22 cellular contexts compared by ENCODE assay signal in genomic region chrX:108353452-108353851, GRCh38.
DNase-seq lines count a peak whose midpoint lies in the region; ATAC-seq, FAIRE-seq and TF ChIP-seq lines count a peak whose summit lies in the region.
"Had no signal": no experiment of that assay in that cellular context is flagged by ENCODE, and none has a peak within 500 bp of the region (broad histone marks: within the 10 kb centered on the region; RNA-seq: fewer than 3 reads in every experiment).

No MANE protein-coding gene starts in this region.

- H3K4me1 Mint-ChIP-seq in WTC11: peaks cover 64% of the 10 kb centered on the region
- H3K4me1 Mint-ChIP-seq in nephron progenitor cell: peaks cover 47% of the 10 kb centered on the region

- H3K9me3 ChIP-seq in endothelial cell of umbilical vein (replicated peaks; ENCODE audit: control insufficient read depth, insufficient read depth, low read length) (no peaks in the 10 kb centered on the region), vagina (no peaks in the 10 kb centered on the region), uterus (no peaks in the 10 kb centered on the region)
- H3K9me3 ChIP-seq: HAP-1, SJSA1 had no signal

- H3K27me3 Mint-ChIP-seq in WTC11 (ENCODE audit: low read depth) (no peaks in the 10 kb centered on the region), nephron progenitor cell (ENCODE audit: low read depth, poor library complexity) (peaks cover 2% of the 10 kb centered on the region)

- no peak overlapping the region for H3K27ac ChIP-seq in endothelial cell of umbilical vein (ENCODE audit: insufficient read depth, low read depth, low read length)
- no peak overlapping the region for H3K27ac ChIP-seq in vagina
- H3K27ac ChIP-seq in uterus: no peak overlapping the region
- H3K27ac ChIP-seq: PC-9, SJSA1 had no signal

- H3K9me3 Mint-ChIP-seq in WTC11 (no peaks in the 10 kb centered on the region), nephron progenitor cell (no peaks in the 10 kb centered on the region)
- H3K9me3 Mint-ChIP-seq: HFFc6 had no signal

- POLR2A ChIA-PET in WTC11 (lab: Charles Lee) (interaction anchor here (0.8 kb wide), 1 partner anchor 347 kb away, joined by 3 read pairs; no protein-coding TSS in a partner anchor), endothelial cell of umbilical vein (lab: Charles Lee) (no interaction called here)

- H3K27ac Mint-ChIP-seq in WTC11 (peak overlapping the region; percentile 92), nephron progenitor cell (peak overlapping the region; percentile 7)
- H3K27ac Mint-ChIP-seq: HFFc6 had no signal

- TF ChIP-seq CTCF in WTC11 (IDR thresholded peaks at IDR 0.05) (no peak), endothelial cell of umbilical vein (IDR thresholded peaks at IDR 0.05; ENCODE audit: extremely low read depth in 1 of 2, insufficient read depth in 1 of 2, low read depth in 1 of 2, low read length in 2 of 2) (no peak), nephron progenitor cell (IDR thresholded peaks at IDR 0.05) (no peak), vagina (IDR thresholded peaks at IDR 0.05) (no peak), uterus (IDR thresholded peaks at IDR 0.05) (no peak)

- peak; percentile 66 for ATAC-seq in WTC11

- no peak overlapping the region for H3K4me3 Mint-ChIP-seq in WTC11
- H3K4me3 Mint-ChIP-seq in nephron progenitor cell: no peak overlapping the region
- H3K4me3 Mint-ChIP-seq: HFFc6 had no signal

- H3K9me1 ChIP-seq in endothelial cell of umbilical vein (replicated peaks; ENCODE audit: control insufficient read depth, extremely low read depth, insufficient read depth, low read length): no peaks in the 10 kb centered on the region

- H3K36me3 ChIP-seq in endothelial cell of umbilical vein (ENCODE audit: control insufficient read depth in 2 of 2, extremely low read depth in 1 of 2, insufficient read depth in 2 of 2, low read length in 2 of 2) (no peaks in the 10 kb centered on the region), vagina (no peaks in the 10 kb centered on the region), uterus (no peaks in the 10 kb centered on the region)
- H3K36me3 ChIP-seq: HAP-1, SJSA1 had no signal

- CTCF ChIA-PET in WTC11 (lab: Charles Lee): no interaction called here
- CTCF ChIA-PET in endothelial cell of umbilical vein (lab: Charles Lee): no interaction called here

- DNase-seq in HT1080 (ENCODE audit: low read depth) (peak; percentile 3), WTC11 (ENCODE audit: low spot score) (no peak), endothelial cell of umbilical vein (ENCODE audit: low read depth, low spot score) (peak; percentile 2), nephron progenitor cell (no peak), vagina (ENCODE audit: extremely low spot score in 2 of 2) (no peak), NCI-H2107 (lab: John Stamatoyannopoulos, UW) (no peak), NCI-H524 treated with DMSO at 0.1 percent for 48 hours (lab: John Stamatoyannopoulos, UW) (no peak), uterus (no peak)
- DNase-seq: DMS53, HFFc6, NCI-H1092, NCI-H1417 treated with DMSO at 0.1 percent for 48 hours, NCI-H1694 treated with DMSO at 0.1 percent for 48 hours, NCI-H2081, NCI-H2171 treated with DMSO at 0.1 percent for 48 hours, NCI-H524, NCI-H774, PC-9, Right ventricle myocardium superior had no signal

- no peaks in the 10 kb centered on the region for H3K79me2 ChIP-seq in endothelial cell of umbilical vein (ENCODE audit: control insufficient read depth, insufficient read depth, low read length)

- no peak overlapping the region for H2AFZ ChIP-seq in endothelial cell of umbilical vein (ENCODE audit: low read depth, low read length)
- H2AFZ ChIP-seq: PC-9 had no signal

- H3K4me3 ChIP-seq in endothelial cell of umbilical vein (replicated peaks in 1 of 3; ENCODE audit: insufficient read depth in 1 of 3, low read depth in 1 of 3, low read length in 3 of 3) (no peak overlapping the region), vagina (no peak overlapping the region), uterus (no peak overlapping the region)
- H3K4me3 ChIP-seq: HAP-1, PC-9, SJSA1 had no signal

- intact Hi-C loops in endothelial cell of umbilical vein (cut with micrococcal nuclease): no loop called here
- intact Hi-C loops in vagina (cut with DNase I): no loop called here
- intact Hi-C loops in uterus (cut with DNase I; ENCODE audit: low total_unique reads): no loop called here

- dilution Hi-C loops in endothelial cell of umbilical vein (cut with MboI; ENCODE audit: extremely low pct_ligation_motif_present, low sequenced_read_pairs): no loop called here

- TF ChIP-seq POLR2A in endothelial cell of umbilical vein (IDR thresholded peaks at IDR 0.05; ENCODE audit: low read depth, low read length) (no peak), vagina (IDR thresholded peaks at IDR 0.05) (no peak), uterus (IDR thresholded peaks at IDR 0.05) (no peak)

- H3K4me1 ChIP-seq in endothelial cell of umbilical vein (ENCODE audit: control insufficient read depth, extremely low read depth, insufficient read depth, low read length) (no peaks in the 10 kb centered on the region), vagina (peaks cover 5% of the 10 kb centered on the region), uterus (no peaks in the 10 kb centered on the region)
- H3K4me1 ChIP-seq: SJSA1 had no signal

- no TSS peak for BruUV-seq in endothelial cell of umbilical vein (replicated peaks; lab: Mats Ljungman, UMichigan)

- no peaks in the 10 kb centered on the region for H4K20me1 ChIP-seq in endothelial cell of umbilical vein (replicated peaks; ENCODE audit: control insufficient read depth, extremely low read depth, insufficient read depth, low read length)

- H3K27me3 ChIP-seq in endothelial cell of umbilical vein (ENCODE audit: control insufficient read depth in 2 of 2, insufficient read depth in 2 of 2, low read length in 2 of 2) (no peaks in the 10 kb centered on the region), vagina (no peaks in the 10 kb centered on the region), uterus (no peaks in the 10 kb centered on the region)
- H3K27me3 ChIP-seq: SJSA1 had no signal

- no peak overlapping the region for H3K4me2 ChIP-seq in endothelial cell of umbilical vein (ENCODE audit: insufficient read depth, low read length)
- H3K4me2 ChIP-seq: PC-9 had no signal

- no peak for FAIRE-seq in endothelial cell of umbilical vein (lab: Jason Lieb, UNC)
- FAIRE-seq: GM18507 had no signal

- no peak overlapping the region for H3K9ac ChIP-seq in endothelial cell of umbilical vein (replicated peaks; ENCODE audit: extremely low read depth, insufficient read depth, low read length)

- H3K36me3 Mint-ChIP-seq in WTC11 (no peaks in the 10 kb centered on the region), nephron progenitor cell (ENCODE audit: low read depth) (no peaks in the 10 kb centered on the region)

TF ChIP-seq in WTC11, 78 proteins besides CTCF, POLR2A, EP300 and RAD21:
- TF ChIP-seq ETV6 (CRISPR knock-in tag; IDR thresholded peaks at IDR 0.05) (no peak), JAZF1 (CRISPR knock-in tag; IDR thresholded peaks at IDR 0.05) (0 out of 2 replicates have a peak, but pooled peaks have one; percentile 42), ZNF232 (CRISPR knock-in tag; IDR thresholded peaks at IDR 0.05) (no peak), NFYB (CRISPR knock-in tag; conservative IDR thresholded peaks at IDR 0.05; ENCODE audit: low read depth) (no peak)
TF ChIP-seq in WTC11: peak in this region for 1.

TF ChIP-seq in endothelial cell of umbilical vein, 7 proteins besides CTCF, POLR2A, EP300 and RAD21:
- TF ChIP-seq GATA2 (IDR thresholded peaks at IDR 0.05; ENCODE audit: insufficient read depth, insufficient read length, low read depth, low read length): no peak
- no peak for TF ChIP-seq POLR2AphosphoS5 (IDR thresholded peaks at IDR 0.05; ENCODE audit: insufficient read depth, low read depth, low read length)
- no peak for TF ChIP-seq MYC (IDR thresholded peaks at IDR 0.05; ENCODE audit: low read depth, low read length)
- no peak for TF ChIP-seq FOS (IDR thresholded peaks at IDR 0.05; ENCODE audit: borderline replicate concordance, insufficient read depth, low read length)
- no peak for TF ChIP-seq JUN (IDR thresholded peaks at IDR 0.05; ENCODE audit: borderline replicate concordance, insufficient read depth, insufficient read length, low read depth)
- TF ChIP-seq EZH2 (IDR thresholded peaks at IDR 0.05; ENCODE audit: borderline replicate concordance, low read depth, low read length, severe bottlenecking): no peak
- no peak for TF ChIP-seq MAX (IDR thresholded peaks at IDR 0.05; ENCODE audit: insufficient read depth, insufficient read length)

Comparison
In these comparisons a context has a peak if more than half of its experiments do, and no peak if none do; other contexts are left out.
1. DNase-seq: peak in HT1080 (single experiment) and endothelial cell of umbilical vein (single experiment); none in WTC11 (single experiment), nephron progenitor cell (single experiment), vagina (0 of 2), NCI-H2107 (single experiment), NCI-H524 treated with DMSO at 0.1 percent for 48 hours (single experiment) and uterus (0 of 2).